23 cellular contexts compared by ENCODE assay signal in the genomic region with DNA sequence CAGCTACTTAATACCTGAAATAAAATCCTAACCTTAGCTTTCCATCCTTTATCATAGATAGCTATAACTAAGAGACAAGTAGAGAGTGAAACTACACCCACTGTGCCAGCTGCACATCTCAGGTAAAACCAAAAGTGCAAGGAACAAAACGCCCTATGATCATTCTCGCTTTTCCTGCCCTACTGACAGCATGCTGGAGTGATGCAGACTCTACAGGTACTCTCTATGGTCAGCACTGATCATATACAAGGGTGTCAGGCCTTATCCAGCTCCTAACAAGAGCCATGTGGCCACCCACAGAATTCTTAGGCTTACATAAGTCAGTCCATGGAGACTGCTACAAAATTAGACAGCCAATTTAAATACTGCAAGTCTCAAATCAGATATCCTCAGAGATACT. TPM values are rescaled to one million over a fixed set of nuclear protein-coding genes. Genes with fewer than 3 reads are reported as not detected.
DNase-seq lines count a peak whose midpoint lies in the region; ATAC-seq and TF ChIP-seq lines count a peak whose summit lies in the region.
"Had no signal": no experiment of that assay in that cellular context is flagged by ENCODE, and none has a peak within 500 bp of the region (broad histone marks: within the 10 kb centered on the region; RNA-seq: fewer than 3 reads in every experiment).

No MANE protein-coding gene starts in this region.

- H3K4me2 ChIP-seq in Karpas-422 (ENCODE audit: low read depth, low read length, poor library complexity, severe bottlenecking) = no peak overlapping the region

- ATAC-seq in activated CD8-positive, alpha-beta T cell treated with anti-CD3 and anti-CD28 coated beads for 36 hours = no peak
- ATAC-seq in activated CD8-positive, alpha-beta T cell treated with anti-CD3 and anti-CD28 coated beads, Interleukin-2, amount 10 ng/mL, durations not matched to agents 7 days and 5 days = no peak
- ATAC-seq in mucosa of descending colon (peak; percentile 44), HG03175 (IDR thresholded peaks at IDR 0.05; ENCODE audit: unreplicated experiment) (no peak)

- H3K27me3 Mint-ChIP-seq in activated CD8-positive, alpha-beta T cell treated with anti-CD3 and anti-CD28 coated beads for 36 hours = no peaks in the 10 kb centered on the region
- no peaks in the 10 kb centered on the region for H3K27me3 Mint-ChIP-seq in activated CD8-positive, alpha-beta T cell treated with anti-CD3 and anti-CD28 coated beads, Interleukin-2, amount 10 ng/mL, durations not matched to agents 7 days and 5 days (ENCODE audit: low read depth)
- H3K27me3 Mint-ChIP-seq: activated naive CD4-positive, alpha-beta T cell treated with anti-CD3 and anti-CD28 coated beads, Interleukin-2, amount 10 ng/mL, durations not matched to agents 7 days and 5 days; B cell; dendritic cell treated with granulocyte-macrophage colony-stimulating factor and Interleukin-4, amounts not matched to agents 40 ng/mL and 50 ng/mL, for 4 days had no signal

- H3K9me2 ChIP-seq in Karpas-422 (replicated peaks; ENCODE audit: insufficient read depth, low read length) = no peaks in the 10 kb centered on the region

- peak overlapping the region; percentile 45 for H3K27ac Mint-ChIP-seq in activated CD8-positive, alpha-beta T cell treated with anti-CD3 and anti-CD28 coated beads for 36 hours
- no peak overlapping the region for H3K27ac Mint-ChIP-seq in activated CD8-positive, alpha-beta T cell treated with anti-CD3 and anti-CD28 coated beads, Interleukin-2, amount 10 ng/mL, durations not matched to agents 7 days and 5 days
- H3K27ac Mint-ChIP-seq: activated naive CD4-positive, alpha-beta T cell treated with anti-CD3 and anti-CD28 coated beads, Interleukin-2, amount 10 ng/mL, durations not matched to agents 7 days and 5 days; B cell; dendritic cell treated with granulocyte-macrophage colony-stimulating factor and Interleukin-4, amounts not matched to agents 40 ng/mL and 50 ng/mL, for 4 days had no signal

- peak overlapping the region; percentile 29 for H3K27ac ChIP-seq in Karpas-422 (ENCODE audit: low read length)
- H3K27ac ChIP-seq in effector memory CD4-positive, alpha-beta T cell (ENCODE audit: insufficient read depth, low read length, poor library complexity, severe bottlenecking) = no peak overlapping the region
- H3K27ac ChIP-seq: skin epidermis, suprapubic skin, uterus had no signal

- intact Hi-C loops in activated CD8-positive, alpha-beta T cell treated with anti-CD3 and anti-CD28 coated beads for 36 hours (cut with micrococcal nuclease) = no loop called here
- intact Hi-C loops in mucosa of descending colon (cut with DNase I, micrococcal nuclease) = no loop called here

- CTCF ChIA-PET in activated CD8-positive, alpha-beta T cell treated with anti-CD3 and anti-CD28 coated beads for 36 hours (lab: Charles Lee) = interaction anchor here (0.9 kb wide), 1 partner anchor 12 kb away, joined by 3 read pairs; no protein-coding TSS in a partner anchor
- CTCF ChIA-PET in activated CD8-positive, alpha-beta T cell treated with anti-CD3 and anti-CD28 coated beads, Interleukin-2, amount 10 ng/mL, durations not matched to agents 7 days and 5 days (lab: Charles Lee) = interaction anchor here (1.0 kb wide), 1 partner anchor 10 kb away, joined by 3 read pairs; no protein-coding TSS in a partner anchor

- TF ChIP-seq CTCF in activated CD8-positive, alpha-beta T cell treated with anti-CD3 and anti-CD28 coated beads for 36 hours (IDR thresholded peaks at IDR 0.05) = no peak
- TF ChIP-seq CTCF in GM12865 (IDR thresholded peaks at IDR 0.05; ENCODE audit: insufficient read depth, low read depth, low read length, missing control alignments) (no peak), mucosa of descending colon (IDR thresholded peaks at IDR 0.05) (no peak)

- POLR2A ChIA-PET in activated CD8-positive, alpha-beta T cell treated with anti-CD3 and anti-CD28 coated beads for 36 hours (lab: Charles Lee) = no interaction called here
- POLR2A ChIA-PET in activated CD8-positive, alpha-beta T cell treated with anti-CD3 and anti-CD28 coated beads, Interleukin-2, amount 10 ng/mL, durations not matched to agents 7 days and 5 days (lab: Charles Lee) = no interaction called here

- H3K4me1 ChIP-seq in Karpas-422 (ENCODE audit: low read length) (peaks cover 32% of the 10 kb centered on the region), mucosa of descending colon (ENCODE audit: low read depth) (no peaks in the 10 kb centered on the region)
- H3K4me1 ChIP-seq in effector memory CD4-positive, alpha-beta T cell (ENCODE audit: control insufficient read depth, insufficient read depth, low read length, poor library complexity, severe bottlenecking) = no peaks in the 10 kb centered on the region
- H3K4me1 ChIP-seq: suprapubic skin, uterus had no signal

- no peaks in the 10 kb centered on the region for H3K27me3 ChIP-seq in Karpas-422 (ENCODE audit: low read length)
- H3K27me3 ChIP-seq in effector memory CD4-positive, alpha-beta T cell (replicated peaks; ENCODE audit: control insufficient read depth, insufficient read depth, low read length, poor library complexity, severe bottlenecking) = no peaks in the 10 kb centered on the region
- H3K27me3 ChIP-seq: suprapubic skin, uterus had no signal

- no peaks in the 10 kb centered on the region for H4K20me1 ChIP-seq in Karpas-422 (ENCODE audit: insufficient read depth, low read depth, low read length)

- H3K36me3 Mint-ChIP-seq in activated CD8-positive, alpha-beta T cell treated with anti-CD3 and anti-CD28 coated beads for 36 hours (ENCODE audit: low read depth) = peaks cover 12% of the 10 kb centered on the region
- H3K36me3 Mint-ChIP-seq in activated CD8-positive, alpha-beta T cell treated with anti-CD3 and anti-CD28 coated beads, Interleukin-2, amount 10 ng/mL, durations not matched to agents 7 days and 5 days (ENCODE audit: low read depth) = peaks cover 21% of the 10 kb centered on the region

- H3K4me3 ChIP-seq in GM12865 (ENCODE audit: low read depth, low read length) (no peak overlapping the region), Karpas-422 (ENCODE audit: low read length) (no peak overlapping the region), mucosa of descending colon (no peak overlapping the region)
- no peak overlapping the region for H3K4me3 ChIP-seq in effector memory CD4-positive, alpha-beta T cell (ENCODE audit: insufficient read depth, low read depth, low read length, poor library complexity, severe bottlenecking)
- H3K4me3 ChIP-seq: skin epidermis, suprapubic skin, uterus had no signal

- H2AFZ ChIP-seq in Karpas-422 (ENCODE audit: low read length) = no peak overlapping the region

- no peak overlapping the region for H3K4me3 Mint-ChIP-seq in activated CD8-positive, alpha-beta T cell treated with anti-CD3 and anti-CD28 coated beads for 36 hours
- H3K4me3 Mint-ChIP-seq in activated CD8-positive, alpha-beta T cell treated with anti-CD3 and anti-CD28 coated beads, Interleukin-2, amount 10 ng/mL, durations not matched to agents 7 days and 5 days = no peak overlapping the region
- H3K4me3 Mint-ChIP-seq: activated naive CD4-positive, alpha-beta T cell treated with anti-CD3 and anti-CD28 coated beads, Interleukin-2, amount 10 ng/mL, durations not matched to agents 7 days and 5 days; B cell; dendritic cell treated with granulocyte-macrophage colony-stimulating factor and Interleukin-4, amounts not matched to agents 40 ng/mL and 50 ng/mL, for 4 days had no signal

- no peak for DNase-seq in activated CD8-positive, alpha-beta T cell treated with anti-CD3 and anti-CD28 coated beads for 36 hours
- DNase-seq in activated CD8-positive, alpha-beta T cell treated with anti-CD3 and anti-CD28 coated beads, Interleukin-2, amount 10 ng/mL, durations not matched to agents 7 days and 5 days = no peak
- DNase-seq in GM12865 (ENCODE audit: low read depth) (peak; percentile 2), Karpas-422 (no peak), mucosa of descending colon (no peak), NCI-H1436 treated with DMSO at 0.1 percent for 48 hours (lab: John Stamatoyannopoulos, UW) (no peak)
- DNase-seq in effector memory CD4-positive, alpha-beta T cell = no peak
- DNase-seq: activated naive CD4-positive, alpha-beta T cell treated with anti-CD3 and anti-CD28 coated beads, Interleukin-2, amount 10 ng/mL, durations not matched to agents 7 days and 5 days; activated T-cell treated with anti-CD3 and anti-CD28 coated beads, Interleukin-2, amount 50 U/mL, for 48 hours; anterior cingulate cortex; DMS53; GDM1; NCI-H1048; NCI-H2029; NCI-H2227 treated with DMSO at 0.1 percent for 48 hours; stimulated activated CD4-positive, alpha-beta T cell treated with anti-CD3 and anti-CD28 coated beads, Interleukin-1b, Interleukin-23, amount 100 ng/mL, for 48 hours; T-helper 2 cell; uterus had no signal

- H3K36me3 ChIP-seq in Karpas-422 (ENCODE audit: insufficient read depth, low read length) (peaks cover 22% of the 10 kb centered on the region), mucosa of descending colon (ENCODE audit: low read depth) (no peaks in the 10 kb centered on the region)
- H3K36me3 ChIP-seq in effector memory CD4-positive, alpha-beta T cell (ENCODE audit: control insufficient read depth, insufficient read depth, low read length) = peaks cover 21% of the 10 kb centered on the region
- H3K36me3 ChIP-seq: uterus had no signal

- H3K9me3 Mint-ChIP-seq in activated CD8-positive, alpha-beta T cell treated with anti-CD3 and anti-CD28 coated beads for 36 hours = no peaks in the 10 kb centered on the region
- no peaks in the 10 kb centered on the region for H3K9me3 Mint-ChIP-seq in activated CD8-positive, alpha-beta T cell treated with anti-CD3 and anti-CD28 coated beads, Interleukin-2, amount 10 ng/mL, durations not matched to agents 7 days and 5 days (ENCODE audit: insufficient read depth)
- H3K9me3 Mint-ChIP-seq: activated naive CD4-positive, alpha-beta T cell treated with anti-CD3 and anti-CD28 coated beads, Interleukin-2, amount 10 ng/mL, durations not matched to agents 7 days and 5 days; dendritic cell treated with granulocyte-macrophage colony-stimulating factor and Interleukin-4, amounts not matched to agents 40 ng/mL and 50 ng/mL, for 4 days had no signal

- peaks cover 92% of the 10 kb centered on the region for H3K79me2 ChIP-seq in Karpas-422 (ENCODE audit: low read length)

- H3K9me3 ChIP-seq in Karpas-422 (ENCODE audit: low read length) = no peaks in the 10 kb centered on the region
- H3K9me3 ChIP-seq in mucosa of descending colon = no peaks in the 10 kb centered on the region
- no peaks in the 10 kb centered on the region for H3K9me3 ChIP-seq in effector memory CD4-positive, alpha-beta T cell (ENCODE audit: control insufficient read depth, low read length)
- H3K9me3 ChIP-seq: suprapubic skin, uterus had no signal

- H3K9ac ChIP-seq in Karpas-422 (ENCODE audit: low read length) = no peak overlapping the region

- H3K4me1 Mint-ChIP-seq in activated CD8-positive, alpha-beta T cell treated with anti-CD3 and anti-CD28 coated beads for 36 hours (ENCODE audit: low read depth) = peaks cover 19% of the 10 kb centered on the region
- peaks cover 17% of the 10 kb centered on the region for H3K4me1 Mint-ChIP-seq in activated CD8-positive, alpha-beta T cell treated with anti-CD3 and anti-CD28 coated beads, Interleukin-2, amount 10 ng/mL, durations not matched to agents 7 days and 5 days (ENCODE audit: low read depth)
- H3K4me1 Mint-ChIP-seq: B cell had no signal

RNA-seq across cellular contexts. Expression of a gene that starts 45.6 kb away (rescaled TPM):
- total RNA-seq in activated CD8-positive, alpha-beta T cell treated with anti-CD3 and anti-CD28 coated beads for 36 hours = 10 to 100 TPM; 29.2 to 31.1 TPM
- total RNA-seq in activated CD8-positive, alpha-beta T cell treated with anti-CD3 and anti-CD28 coated beads, Interleukin-2, amount 10 ng/mL, durations not matched to agents 7 days and 5 days = 10 to 100 TPM; 39.4 to 42.1 TPM
- total RNA-seq in Karpas-422 (2014; rRNA removed; shearing (Covaris generic); ENCODE audit: low replicate concordance) = 38.9 and 96.3 TPM in 2 replicates
- total RNA-seq in mucosa of descending colon = 10 to 100 TPM; 40.2 to 53.4 (median 50.7) TPM
